8 cellular contexts compared by ENCODE assay signal in genomic region chr4:4247711-4248035, GRCh38. TPM values are rescaled to one million over a fixed set of nuclear protein-coding genes. Genes with fewer than 3 reads are reported as not detected.
DNase-seq lines count a peak whose midpoint lies in the region; ATAC-seq lines count a peak whose summit lies in the region.

No MANE protein-coding gene starts in this region.

- H3K27me3 Mint-ChIP-seq in activated CD4-positive, alpha-beta memory T cell treated with anti-CD3 and anti-CD28 coated beads for 36 hours, result no peaks in the 10 kb centered on the region
- no peaks in the 10 kb centered on the region for H3K27me3 Mint-ChIP-seq in stimulated activated naive B cell treated with anti-CD40 and anti-IgM and Interleukin-4, amounts not matched to agents 10 μg/mL and 1 μg/mL and 100 μg/mL, for 72 hours

- H3K36me3 ChIP-seq in iPS DF 6.9 (ENCODE audit: control insufficient read depth, insufficient read depth, low read length), result peaks cover 11% of the 10 kb centered on the region; the same call in 1 of the 2 replicates

- no CpG with 5 or more reads among the region's 12 CpGs for WGBS in iPS DF 6.9 (ENCODE audit: insufficient coverage, insufficient read length)

- intact Hi-C loops in activated CD4-positive, alpha-beta memory T cell treated with anti-CD3 and anti-CD28 coated beads for 36 hours (cut with micrococcal nuclease), result loop anchor here (1.0 to 5.0 kb wide), 5 partner anchors 43 to 295 kb away; partner anchors contain the start of genes LYAR, NSG1, STX18 and ZBTB49

- no peaks in the 10 kb centered on the region; the same call in 1 of the 2 replicates for H3K4me1 ChIP-seq in iPS DF 6.9 (ENCODE audit: control insufficient read depth, insufficient read depth, low read length)

- peak overlapping the region; percentile 63 for H3K27ac Mint-ChIP-seq in activated CD4-positive, alpha-beta memory T cell treated with anti-CD3 and anti-CD28 coated beads for 36 hours
- H3K27ac Mint-ChIP-seq in stimulated activated naive B cell treated with anti-CD40 and anti-IgM and Interleukin-4, amounts not matched to agents 10 μg/mL and 1 μg/mL and 100 μg/mL, for 72 hours, result peak overlapping the region; percentile 99

- DNase-seq in activated CD4-positive, alpha-beta memory T cell treated with anti-CD3 and anti-CD28 coated beads for 36 hours, result peak; percentile 14
- DNase-seq in iPS DF 6.9 (ENCODE audit: low read depth, low spot score) (no peak), GDM1 (lab: John Stamatoyannopoulos, UW) (no peak), SHP77 (lab: John Stamatoyannopoulos, UW) (no peak)
- no peak for DNase-seq in stimulated activated naive B cell treated with anti-CD40 and anti-IgM and Interleukin-4, amounts not matched to agents 10 μg/mL and 1 μg/mL and 100 μg/mL, for 72 hours

- no peaks in the 10 kb centered on the region for H3K9me3 ChIP-seq in iPS DF 6.9 (ENCODE audit: control insufficient read depth, insufficient read depth, low read length)

- H3K9me3 Mint-ChIP-seq in activated CD4-positive, alpha-beta memory T cell treated with anti-CD3 and anti-CD28 coated beads for 36 hours, result no peaks in the 10 kb centered on the region
- H3K9me3 Mint-ChIP-seq in stimulated activated naive B cell treated with anti-CD40 and anti-IgM and Interleukin-4, amounts not matched to agents 10 μg/mL and 1 μg/mL and 100 μg/mL, for 72 hours, result no peaks in the 10 kb centered on the region

- H3K4me1 Mint-ChIP-seq in activated CD4-positive, alpha-beta memory T cell treated with anti-CD3 and anti-CD28 coated beads for 36 hours (ENCODE audit: low read depth), result peaks cover 27% of the 10 kb centered on the region
- H3K4me1 Mint-ChIP-seq in stimulated activated naive B cell treated with anti-CD40 and anti-IgM and Interleukin-4, amounts not matched to agents 10 μg/mL and 1 μg/mL and 100 μg/mL, for 72 hours, result peaks cover 19 to 37% of the 10 kb centered on the region in 2 donors

- CTCF ChIA-PET in activated CD4-positive, alpha-beta memory T cell treated with anti-CD3 and anti-CD28 coated beads for 36 hours (lab: Charles Lee), result interaction anchor here (1.2 to 2.6 kb wide), 3 partner anchors 12 to 88 kb away, joined by 3 to 19 read pairs (median 6); no protein-coding TSS in a partner anchor

- peak overlapping the region; percentile 97 for H3K4me3 Mint-ChIP-seq in activated CD4-positive, alpha-beta memory T cell treated with anti-CD3 and anti-CD28 coated beads for 36 hours
- H3K4me3 Mint-ChIP-seq in stimulated activated naive B cell treated with anti-CD40 and anti-IgM and Interleukin-4, amounts not matched to agents 10 μg/mL and 1 μg/mL and 100 μg/mL, for 72 hours, result peak overlapping the region; percentile 97

- POLR2A ChIA-PET in activated CD4-positive, alpha-beta memory T cell treated with anti-CD3 and anti-CD28 coated beads for 36 hours (lab: Charles Lee), result interaction anchor here (0.8 to 2.3 kb wide), 5 partner anchors 13 to 294 kb away, joined by 3 to 8 read pairs (median 6); partner anchors contain the start of genes LYAR, STX18 and ZBTB49

- H3K36me3 Mint-ChIP-seq in activated CD4-positive, alpha-beta memory T cell treated with anti-CD3 and anti-CD28 coated beads for 36 hours, result peaks cover 22% of the 10 kb centered on the region
- peaks cover 23 to 27% of the 10 kb centered on the region in 2 donors for H3K36me3 Mint-ChIP-seq in stimulated activated naive B cell treated with anti-CD40 and anti-IgM and Interleukin-4, amounts not matched to agents 10 μg/mL and 1 μg/mL and 100 μg/mL, for 72 hours

- H3K27ac ChIP-seq in iPS DF 6.9 (ENCODE audit: low read length), result no peak overlapping the region

- peak; percentile 27 for ATAC-seq in GM18517 (IDR thresholded peaks at IDR 0.05; ENCODE audit: unreplicated experiment)
- peak; percentile 3 for ATAC-seq in HG02885 (IDR thresholded peaks at IDR 0.05; ENCODE audit: poor library complexity, unreplicated experiment)
- ATAC-seq in stimulated activated naive B cell treated with anti-CD40 and anti-IgM and Interleukin-4, amounts not matched to agents 10 μg/mL and 1 μg/mL and 100 μg/mL, for 72 hours (replicated peaks), result peak; percentile 11 to 41
- ATAC-seq in HG03139 (IDR thresholded peaks at IDR 0.05; ENCODE audit: unreplicated experiment), result no peak

- peak overlapping the region; percentile 96 for H3K4me3 ChIP-seq in iPS DF 6.9 (ENCODE audit: low read length)

- no peaks in the 10 kb centered on the region for H3K27me3 ChIP-seq in iPS DF 6.9 (ENCODE audit: control insufficient read depth, insufficient read depth, low read length)

RNA-seq across cellular contexts. Expression of gene TMEM128, which starts 0.3 kb away (rescaled TPM):
- 10 to 100 TPM; 22.0 to 25.3 TPM for total RNA-seq in activated CD4-positive, alpha-beta memory T cell treated with anti-CD3 and anti-CD28 coated beads for 36 hours

RNA-seq across cellular contexts. Expression of gene OTOP1, which starts 20.9 kb away (rescaled TPM):
- total RNA-seq in activated CD4-positive, alpha-beta memory T cell treated with anti-CD3 and anti-CD28 coated beads for 36 hours, result not detected

RNA-seq across cellular contexts. Expression of gene LYAR, which starts 42.3 kb away (rescaled TPM):
- 10 to 100 TPM; 49.7 to 54.0 TPM for total RNA-seq in activated CD4-positive, alpha-beta memory T cell treated with anti-CD3 and anti-CD28 coated beads for 36 hours

RNA-seq across cellular contexts. Expression of gene ZBTB49, which starts 42.4 kb away (rescaled TPM):
- total RNA-seq in activated CD4-positive, alpha-beta memory T cell treated with anti-CD3 and anti-CD28 coated beads for 36 hours, result 1 to 10 TPM; 4.3 to 4.6 TPM
